ENCODE assay signal across 8 cellular contexts in genomic region chr19:42201489-42202289, GRCh38. TPM values are rescaled to one million over a fixed set of nuclear protein-coding genes. Genes with fewer than 3 reads are reported as not detected.
DNase-seq lines count a peak whose midpoint lies in the region; ATAC-seq lines count a peak whose summit lies in the region.

No MANE protein-coding gene starts in this region.

- H3K4me1 Mint-ChIP-seq in T-helper 17 cell: peaks cover 75% of the 10 kb centered on the region

- peak overlapping the region; percentile 95 for H3K27ac Mint-ChIP-seq in T-helper 17 cell

- peak overlapping the region; percentile 93 for H3K4me3 Mint-ChIP-seq in T-helper 17 cell

- H3K9me3 ChIP-seq in T-helper 17 cell (ENCODE audit: control insufficient read depth, low read length, poor library complexity, severe bottlenecking) (no peaks in the 10 kb centered on the region), subcutaneous abdominal adipose tissue (ENCODE audit: control insufficient read depth in 5 of 5, low read length in 5 of 5) (no peaks in the 10 kb centered on the region)

- peak overlapping the region in 2 of 5 donors; percentile 2 to 36 for H3K9ac ChIP-seq in subcutaneous abdominal adipose tissue (ENCODE audit: low read length in 5 of 5)

- peak; percentile 60 for ATAC-seq in T-helper 17 cell
- ATAC-seq in Right ventricle myocardium superior (ENCODE audit: poor library complexity): peak; percentile 63
- ATAC-seq in HG02840 (IDR thresholded peaks at IDR 0.05; ENCODE audit: low FRiP score, unreplicated experiment): no peak

- H3K27ac ChIP-seq in subcutaneous abdominal adipose tissue (ENCODE audit: low read depth, low read length): peak overlapping the region; percentile 46

- H3K36me3 Mint-ChIP-seq in T-helper 17 cell (ENCODE audit: low read depth): peaks cover 20% of the 10 kb centered on the region

- H3K27me3 ChIP-seq in subcutaneous abdominal adipose tissue (ENCODE audit: control insufficient read depth in 5 of 5, insufficient read depth in 4 of 5, low read length in 5 of 5): no peaks in the 10 kb centered on the region

- peaks cover 0 to 75% (median 52%) of the 10 kb centered on the region in 5 donors for H3K36me3 ChIP-seq in subcutaneous abdominal adipose tissue (ENCODE audit: control insufficient read depth in 5 of 5, insufficient read depth in 5 of 5, low read length in 5 of 5)

- peaks cover 2 to 49% (median 33%) of the 10 kb centered on the region in 5 donors for H3K4me1 ChIP-seq in subcutaneous abdominal adipose tissue (ENCODE audit: control insufficient read depth in 5 of 5, insufficient read depth in 5 of 5, low read length in 5 of 5)

- H3K4me3 ChIP-seq in subcutaneous abdominal adipose tissue (ENCODE audit: low read depth in 1 of 5, low read length in 5 of 5): peak overlapping the region in 1 of 5 donors; percentile 17

- H3K27me3 Mint-ChIP-seq in T-helper 17 cell: no peaks in the 10 kb centered on the region

- intact Hi-C loops in Right ventricle myocardium superior (cut with DNase I): no loop called here

- peak; percentile 38 for DNase-seq in activated CD4-positive, alpha-beta T cell treated with anti-CD3 and anti-CD28 coated beads for 48 hours
- DNase-seq in activated CD4-positive, alpha-beta T cell treated with anti-CD3 and anti-CD28 coated beads, Interleukin-2, amount 50 U/mL, for 4 hours: no peak
- peak in 1 of 3 donors; percentile 30 for DNase-seq in T-helper 17 cell
- DNase-seq in Right ventricle myocardium superior: peak; percentile 65
- no peak for DNase-seq in ecto neural progenitor cell (ENCODE audit: low spot score)
- no peak for DNase-seq in NCI-H1694 treated with DMSO at 0.1 percent for 48 hours (lab: John Stamatoyannopoulos, UW)

RNA-seq across cellular contexts. Expression of gene DEDD2, which starts 15.8 kb away (rescaled TPM):
- total RNA-seq in T-helper 17 cell: 10 to 100 TPM; 72.1 to 89.9 TPM
- total RNA-seq in Right ventricle myocardium superior: 14.8 TPM

RNA-seq across cellular contexts. Expression of gene ZNF526, which starts 18.4 kb away (rescaled TPM):
- total RNA-seq in T-helper 17 cell (1 to 10 TPM; 6.7 to 7.5 TPM), Right ventricle myocardium superior (5.4 TPM)

RNA-seq across cellular contexts. Expression of gene GSK3A, which starts 40.7 kb away (rescaled TPM):
- 10 to 100 TPM; 27.7 to 28.1 TPM for total RNA-seq in T-helper 17 cell
- 35.6 TPM for total RNA-seq in Right ventricle myocardium superior

RNA-seq across cellular contexts. Expression of gene ERF, which starts 53.2 kb away (rescaled TPM):
- total RNA-seq in T-helper 17 cell (10 to 100 TPM; 75.8 to 82.1 TPM), Right ventricle myocardium superior (42.1 TPM)

Comparison
In these comparisons a context has a peak if more than half of its experiments do, and no peak if none do; other contexts are left out.
1. DNase-seq: peak in activated CD4-positive, alpha-beta T cell treated with anti-CD3 and anti-CD28 coated beads for 48 hours (single experiment) and Right ventricle myocardium superior (single experiment); none in activated CD4-positive, alpha-beta T cell treated with anti-CD3 and anti-CD28 coated beads, Interleukin-2, amount 50 U/mL, for 4 hours (0 of 2), ecto neural progenitor cell (single experiment) and NCI-H1694 treated with DMSO at 0.1 percent for 48 hours (single experiment).